In genomic region chr15:65068436-65068835, GRCh38 we compare ENCODE assay signal across 11 cellular contexts. TPM values are rescaled to one million over a fixed set of nuclear protein-coding genes. Genes with fewer than 3 reads are reported as not detected.
DNase-seq lines count a peak whose midpoint lies in the region; ATAC-seq and TF ChIP-seq lines count a peak whose summit lies in the region.
"Had no signal": no experiment of that assay in that cellular context is flagged by ENCODE, and none has a peak within 500 bp of the region (broad histone marks: within the 10 kb centered on the region; RNA-seq: fewer than 3 reads in every experiment).

No MANE protein-coding gene starts in this region.

- H3K79me1 ChIP-seq in mesendoderm (ENCODE audit: low read length): peaks cover 3% of the 10 kb centered on the region

- H3K4me3 Mint-ChIP-seq in chondrocyte (ENCODE audit: unreplicated experiment): peak overlapping the region; percentile 48

- no peaks in the 10 kb centered on the region for H3K36me3 ChIP-seq in mesendoderm (ENCODE audit: control insufficient read depth, insufficient read depth, low read length)
- H3K36me3 ChIP-seq in suprapubic skin: no peaks in the 10 kb centered on the region

- no peaks in the 10 kb centered on the region for H3K27me3 ChIP-seq in mesendoderm (ENCODE audit: insufficient read depth, low read length, poor library complexity)
- H3K27me3 ChIP-seq in suprapubic skin: peaks cover 22% of the 10 kb centered on the region

- H3K4me1 Mint-ChIP-seq in chondrocyte (ENCODE audit: low read depth): peaks cover 68% of the 10 kb centered on the region

- WGBS in mesendoderm (ENCODE audit: extremely low coverage, insufficient coverage, low lambda C conversion rate): no CpG with 5 or more reads among the region's 4 CpGs
- WGBS in suprapubic skin: 62% methylated on average over 4 of the region's 4 CpGs

- no peak for TF ChIP-seq POLR2A in suprapubic skin (IDR thresholded peaks at IDR 0.05)

- peak overlapping the region; percentile 40 for H3K4me3 ChIP-seq in HFF-Myc (replicated peaks; ENCODE audit: low read depth, low read length)
- no peak overlapping the region for H3K4me3 ChIP-seq in mesendoderm (ENCODE audit: low read length)
- peak overlapping the region; percentile 54 for H3K4me3 ChIP-seq in suprapubic skin

- no peak for ATAC-seq in HG02763 (IDR thresholded peaks at IDR 0.05; ENCODE audit: unreplicated experiment)

- H2BK120ac ChIP-seq in mesendoderm (ENCODE audit: low read depth, low read length): peak overlapping the region; percentile 69

- H3K4ac ChIP-seq in mesendoderm (ENCODE audit: low read depth, low read length): peak overlapping the region; percentile 72

- H3K56ac ChIP-seq in mesendoderm (ENCODE audit: low read length): peak overlapping the region; percentile 57

- no peak overlapping the region for H3K23ac ChIP-seq in mesendoderm (ENCODE audit: low read length)

- DNase-seq in HFF-Myc (ENCODE audit: extremely low read depth, low read depth) (no peak), chondrocyte (ENCODE audit: low spot score) (no peak), mesendoderm (no peak), suprapubic skin (ENCODE audit: low spot score in 2 of 2) (no peak), ACHN (no peak), NCI-H187 (lab: John Stamatoyannopoulos, UW) (no peak)
- DNase-seq: KBM-7, NCI-H2029 treated with DMSO at 0.1 percent for 48 hours, OCI-M1, retina had no signal

- in situ Hi-C loops in ACHN (cut with HindIII; ENCODE audit: low pct_ligation_motif_present, low pct_unique_long_range_greater_than_20kb, low sequenced_read_pairs): no loop called here

- no peak for TF ChIP-seq EP300 in suprapubic skin (IDR thresholded peaks at IDR 0.05)

- H4K5ac ChIP-seq in mesendoderm (ENCODE audit: low read length): no peak overlapping the region

- TF ChIP-seq CTCF in HFF-Myc (IDR thresholded peaks at IDR 0.05; ENCODE audit: low read depth, low read length, missing control alignments): no peak
- no peak for TF ChIP-seq CTCF in chondrocyte (IDR thresholded peaks at IDR 0.05)
- no peak for TF ChIP-seq CTCF in suprapubic skin (IDR thresholded peaks at IDR 0.05)

- H3K4me2 ChIP-seq in mesendoderm (ENCODE audit: low read length): no peak overlapping the region

- H3K36me3 Mint-ChIP-seq in chondrocyte (ENCODE audit: low read depth): no peaks in the 10 kb centered on the region

- no peak overlapping the region for H4K8ac ChIP-seq in mesendoderm (ENCODE audit: low read depth, low read length)

- no peaks in the 10 kb centered on the region for H3K27me3 Mint-ChIP-seq in chondrocyte (ENCODE audit: low read depth)

- H3K27ac Mint-ChIP-seq in chondrocyte (ENCODE audit: unreplicated experiment): peak overlapping the region; percentile 38

- no peaks in the 10 kb centered on the region for H3K79me2 ChIP-seq in mesendoderm (ENCODE audit: control insufficient read depth, insufficient read depth, low read length)

- peak overlapping the region; percentile 28 for H2BK15ac ChIP-seq in mesendoderm (replicated peaks; ENCODE audit: low read depth)

- H3K27ac ChIP-seq in mesendoderm (ENCODE audit: low read depth, low read length) (no peak overlapping the region), suprapubic skin (peak overlapping the region; percentile 88)

- peak overlapping the region; percentile 63 for H3K18ac ChIP-seq in mesendoderm (ENCODE audit: low read length)

- peak overlapping the region; percentile 35 for H3K9ac ChIP-seq in mesendoderm (ENCODE audit: low read length)

- no peaks in the 10 kb centered on the region for H3K9me3 Mint-ChIP-seq in chondrocyte (ENCODE audit: low read depth)

- H2BK5ac ChIP-seq in mesendoderm (ENCODE audit: low read length): no peak overlapping the region

- no peaks in the 10 kb centered on the region for H3K9me3 ChIP-seq in suprapubic skin

- peak overlapping the region; percentile 73 for H2AK5ac ChIP-seq in mesendoderm (ENCODE audit: low read length)

- H3K4me1 ChIP-seq in mesendoderm (ENCODE audit: control insufficient read depth, low read depth, low read length) (peaks cover 14% of the 10 kb centered on the region), suprapubic skin (peaks cover 31% of the 10 kb centered on the region)

RNA-seq across cellular contexts. Expression of gene RASL12, which starts 0.6 kb away (rescaled TPM):
- total RNA-seq in chondrocyte: 1.7 to 13.1 TPM (median 12.7 TPM) in 3 replicates
- polyA plus RNA-seq in mesendoderm (2013, experiment 1 of 2): 6.4 TPM
- polyA plus RNA-seq in mesendoderm (2013, experiment 2 of 2): 6.5 TPM
- 1 to 10 TPM; 4.8 to 9.7 (median 6.7) TPM for total RNA-seq in suprapubic skin

RNA-seq across cellular contexts. Expression of gene KBTBD13, which starts 8.1 kb away (rescaled TPM):
- not detected in 3 replicates for total RNA-seq in chondrocyte
- polyA plus RNA-seq in mesendoderm (2013, experiment 1 of 2): 0.01 TPM
- polyA plus RNA-seq in mesendoderm (2013, experiment 2 of 2): 0.01 TPM
- not detected for total RNA-seq in suprapubic skin

RNA-seq across cellular contexts. Expression of gene SLC51B, which starts 23.2 kb away (rescaled TPM):
- total RNA-seq in chondrocyte (not detected in 3 replicates), suprapubic skin (under 1 TPM in 1 of 4 donors, not detected in 3; 0.60 TPM)
- not detected for polyA plus RNA-seq in mesendoderm (2013, experiment 1 of 2)
- not detected for polyA plus RNA-seq in mesendoderm (2013, experiment 2 of 2)

RNA-seq across cellular contexts. Expression of gene MTFMT, which starts 39.0 kb away (rescaled TPM):
- 10.7 to 13.4 TPM (median 13.3 TPM) in 3 replicates for total RNA-seq in chondrocyte
- 14.2 TPM for polyA plus RNA-seq in mesendoderm (2013, experiment 1 of 2)
- polyA plus RNA-seq in mesendoderm (2013, experiment 2 of 2): 14.5 TPM
- 100 to 1,000 TPM in 1 of 4 donors, 10 to 100 TPM in 3; 11.7 to 159 (median 18.1) TPM for total RNA-seq in suprapubic skin

RNA-seq across cellular contexts. Expression of gene UBAP1L, which starts 46.6 kb away (rescaled TPM):
- 2.3 to 4.8 TPM (median 2.5 TPM) in 3 replicates for total RNA-seq in chondrocyte
- 0.45 TPM for polyA plus RNA-seq in mesendoderm (2013, experiment 1 of 2)
- polyA plus RNA-seq in mesendoderm (2013, experiment 2 of 2): 0.41 TPM
- 10 to 100 TPM in 1 of 4 donors, 1 to 10 TPM in 3; 2.3 to 21.4 (median 5.6) TPM for total RNA-seq in suprapubic skin
